In the genomic region with DNA sequence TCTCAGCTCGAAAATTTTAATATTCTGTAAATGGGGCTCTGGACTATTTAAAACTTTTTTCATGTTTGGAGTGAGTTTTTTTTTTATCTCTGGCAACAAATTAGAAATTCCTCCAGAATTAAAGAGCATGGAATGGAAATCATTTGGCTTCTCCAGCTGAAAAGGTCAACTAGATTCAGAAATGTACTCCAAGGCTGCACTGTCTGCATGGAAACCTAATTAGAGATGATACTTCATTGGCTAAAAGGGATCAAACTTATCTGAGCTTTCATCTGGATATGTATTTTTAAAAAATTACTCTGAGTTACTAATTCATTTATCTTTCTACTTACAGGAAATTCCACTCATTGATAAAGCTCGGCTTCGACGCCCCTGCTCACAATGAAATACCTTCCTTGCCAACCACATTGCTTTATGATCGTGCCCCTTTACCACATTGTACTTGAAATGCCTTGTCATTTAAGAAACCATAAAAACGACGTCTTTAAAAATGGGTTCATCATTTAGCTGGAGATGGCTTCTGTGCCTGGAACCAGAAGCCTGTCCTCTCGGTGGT, we compare ENCODE assay signal across 20 cellular contexts.
"Had no signal": no experiment of that assay in that cellular context is flagged by ENCODE, and none has a peak within 500 bp of the region (broad histone marks: within the 10 kb centered on the region; RNA-seq: fewer than 3 reads in every experiment).

No MANE protein-coding gene starts in this region.

- H3K27me3 ChIP-seq: heart right ventricle, ovary, SJSA1, spleen, tibial nerve had no signal

- H3K27ac Mint-ChIP-seq: activated naive CD8-positive, alpha-beta T cell treated with anti-CD3 and anti-CD28 coated beads, Interleukin-2, amount 50 U/mL, for 24 hours; activated T-helper 1 cell treated with anti-CD3 and anti-CD28 coated beads, Interleukin-12 subunit alpha, Interleukin-12 subunit beta, Interleukin-2, Interleukin-4 antibody, amounts not matched to agents 30 ng/mL and 10 ng/mL and 1 ng/mL, durations not matched to agents 14 hours and 24 hours and 36 hours; naive thymus-derived CD4-positive, alpha-beta T cell; progenitor cell of endocrine pancreas had no signal

- H3K27ac ChIP-seq: ovary, SJSA1, tibial nerve had no signal

- H3K27me3 Mint-ChIP-seq: activated naive CD8-positive, alpha-beta T cell treated with anti-CD3 and anti-CD28 coated beads, Interleukin-2, amount 50 U/mL, for 24 hours; naive thymus-derived CD4-positive, alpha-beta T cell had no signal

- H3K9me3 ChIP-seq: SJSA1 had no signal

- FAIRE-seq: colon, endometrium had no signal

- H3K4me3 ChIP-seq: heart right ventricle, ovary, SJSA1, spleen, tibial nerve had no signal

- H3K4me1 ChIP-seq: spleen had no signal

- H3K36me3 ChIP-seq: heart right ventricle, ovary, SJSA1, spleen had no signal

- ATAC-seq: activated naive CD8-positive, alpha-beta T cell treated with anti-CD3 and anti-CD28 coated beads, Interleukin-2, amount 50 U/mL, for 24 hours; naive thymus-derived CD4-positive, alpha-beta T cell had no signal

- H3K4me3 Mint-ChIP-seq: activated naive CD8-positive, alpha-beta T cell treated with anti-CD3 and anti-CD28 coated beads, Interleukin-2, amount 50 U/mL, for 24 hours; activated T-helper 1 cell treated with anti-CD3 and anti-CD28 coated beads, Interleukin-12 subunit alpha, Interleukin-12 subunit beta, Interleukin-2, Interleukin-4 antibody, amounts not matched to agents 30 ng/mL and 10 ng/mL and 1 ng/mL, durations not matched to agents 14 hours and 24 hours and 36 hours; naive thymus-derived CD4-positive, alpha-beta T cell had no signal

- DNase-seq: activated CD4-positive, alpha-beta T cell treated with anti-CD3 and anti-CD28 coated beads for 4 hours; activated CD4-positive, alpha-beta T cell treated with anti-CD3 and anti-CD28 coated beads, Interleukin-2, amount 50 U/mL, for 4 hours; activated gamma-delta T cell; activated naive CD4-positive, alpha-beta T cell treated with anti-CD3 and anti-CD28 coated beads, Interleukin-2, amount 50 U/mL, for 16 hours; activated naive CD8-positive, alpha-beta T cell treated with anti-CD3 and anti-CD28 coated beads, Interleukin-2, amount 50 U/mL, for 24 hours; effector CD8-positive, alpha-beta T cell; foreskin fibroblast; heart right ventricle; midbrain; naive thymus-derived CD4-positive, alpha-beta T cell; ovary; spleen; stimulated activated naive CD4-positive, alpha-beta T cell treated with Interleukin-2 at 50 U/mL for 16 hours; T-helper 1 cell had no signal
